ENCODE assay signal across 8 cellular contexts in genomic region chr2:240435955-240436625, GRCh38. TPM values are rescaled to one million over a fixed set of nuclear protein-coding genes. Genes with fewer than 3 reads are reported as not detected.
DNase-seq lines count a peak whose midpoint lies in the region; ATAC-seq and TF ChIP-seq lines count a peak whose summit lies in the region.

No MANE protein-coding gene starts in this region.

- H3K36me3 ChIP-seq in GM06990 (ENCODE audit: control insufficient read depth, insufficient read depth, low read length), result no peaks in the 10 kb centered on the region
- H3K36me3 ChIP-seq in WERI-Rb-1, result no peaks in the 10 kb centered on the region
- H3K36me3 ChIP-seq in psoas muscle (ENCODE audit: insufficient read depth in 1 of 2, low read depth in 1 of 2), result no peaks in the 10 kb centered on the region

- 0 to 1% (median 1%) methylated on average over 37 to 86 of the region's 86 CpGs for WGBS in psoas muscle, 3 donors

- intact Hi-C loops in Right ventricle myocardium superior (cut with DNase I) (loop anchor here (10.0 kb wide), 1 partner anchor 141 kb away; no protein-coding TSS in a partner anchor), psoas muscle (cut with DNase I) (loop anchor here (2.0 to 5.0 kb wide), 3 partner anchors 47 to 203 kb away; no protein-coding TSS in a partner anchor)

- DNase-seq in GM06990 (ENCODE audit: extremely low read depth, insufficient read length) (no peak), HFFc6 (no peak), WERI-Rb-1 (peak; percentile 32), Right ventricle myocardium superior (peak; percentile 47), psoas muscle (peak in 1 of 2 donors; percentile 63), iPS-NIHi11 (ENCODE audit: low spot score) (no peak), mesenteric fat pad (ENCODE audit: low spot score) (no peak), COR-L47 (lab: John Stamatoyannopoulos, UW) (no peak)

- ATAC-seq in Right ventricle myocardium superior (ENCODE audit: poor library complexity), result no peak
- no peak for ATAC-seq in psoas muscle

- peak overlapping the region; percentile 85 for H3K4me3 Mint-ChIP-seq in HFFc6

- H3K27ac ChIP-seq in WERI-Rb-1 (peak overlapping the region; percentile 87), psoas muscle (peak overlapping the region; percentile 96)

- H3K4me3 ChIP-seq in GM06990 (replicated peaks; ENCODE audit: low read depth, low read length) (peak overlapping the region; percentile 46), WERI-Rb-1 (ENCODE audit: low read depth, low read length) (peak overlapping the region; percentile 57), psoas muscle (peak overlapping the region; percentile 91)

- H3K27me3 ChIP-seq in GM06990 (replicated peaks; ENCODE audit: control insufficient read depth, insufficient read depth, low read length) (peaks cover 1% of the 10 kb centered on the region; the same call in 1 of the 2 replicates), WERI-Rb-1 (ENCODE audit: insufficient read depth, low read depth, severe bottlenecking) (no peaks in the 10 kb centered on the region), psoas muscle (ENCODE audit: insufficient read depth in 3 of 3, low read length in 2 of 3) (no peaks in the 10 kb centered on the region)

- peaks cover 27% of the 10 kb centered on the region for H3K4me1 ChIP-seq in psoas muscle

- peaks cover 42% of the 10 kb centered on the region for H3K4me1 Mint-ChIP-seq in HFFc6 (ENCODE audit: low read depth)

- TF ChIP-seq CTCF in GM06990 (IDR thresholded peaks at IDR 0.05; ENCODE audit: insufficient read depth, low read length, poor library complexity, severe bottlenecking) (no peak), HFFc6 (IDR thresholded peaks at IDR 0.05) (no peak), WERI-Rb-1 (IDR thresholded peaks at IDR 0.05; ENCODE audit: low read depth, low read length) (no peak), psoas muscle (IDR thresholded peaks at IDR 0.05) (no peak)

- H3K36me3 Mint-ChIP-seq in HFFc6 (ENCODE audit: low read depth), result no peaks in the 10 kb centered on the region

- H3K27me3 Mint-ChIP-seq in HFFc6 (ENCODE audit: insufficient read depth), result peaks cover 5% of the 10 kb centered on the region

- H3K27ac Mint-ChIP-seq in HFFc6, result 0 out of 2 replicates have a peak overlapping the region, but pooled peaks have one; percentile 31

- no peaks in the 10 kb centered on the region for H3K9me3 ChIP-seq in WERI-Rb-1 (ENCODE audit: severe bottlenecking)
- no peaks in the 10 kb centered on the region for H3K9me3 ChIP-seq in psoas muscle

- no peaks in the 10 kb centered on the region for H3K9me3 Mint-ChIP-seq in HFFc6

RNA-seq across cellular contexts. Expression of gene GPC1, which starts 0.6 kb away (rescaled TPM):
- 100 to 1,000 TPM; 315 to 403 (median 350) TPM for total RNA-seq in HFFc6 (2021; fragmentation: NEBNext Ultra II Directional; extraction: Animal tissue kit (Norgen Biotek cat#: 25700))
- total RNA-seq in Right ventricle myocardium superior (154 TPM), psoas muscle (100 to 1,000 TPM; 115 to 180 (median 142) TPM), mesenteric fat pad (82.5 TPM)
- 100 to 1,000 TPM in 2 of 3 donors, 10 to 100 TPM in 1; 85.4 to 116 (median 103) TPM for polyA plus RNA-seq in psoas muscle

Comparison
In these comparisons a context has a peak if more than half of its experiments do, and no peak if none do; other contexts are left out.
1. DNase-seq: peak in WERI-Rb-1 (single experiment) and Right ventricle myocardium superior (single experiment); none in GM06990 (single experiment), HFFc6 (single experiment), iPS-NIHi11 (single experiment), mesenteric fat pad (single experiment) and COR-L47 (single experiment).
2. Peak in every context shown above with its lines, with median percentiles within 50 percentile points of each other: H3K4me3 ChIP-seq.